Comparison of ENCODE assay signal across 8 cellular contexts in genomic region chr5:154058055-154059038, GRCh38. TPM values are rescaled to one million over a fixed set of nuclear protein-coding genes. Genes with fewer than 3 reads are reported as not detected.
DNase-seq lines count a peak whose midpoint lies in the region; ATAC-seq and TF ChIP-seq lines count a peak whose summit lies in the region.

No MANE protein-coding gene starts in this region.

- WGBS in lower leg skin, 2 donors = 76 to 81% methylated on average over 10 of the region's 10 CpGs

- H3K4me3 ChIP-seq in Loucy (ENCODE audit: low read length, poor library complexity, severe bottlenecking) = peak overlapping the region; percentile 62
- no peak overlapping the region for H3K4me3 ChIP-seq in lower leg skin (ENCODE audit: low read depth, poor library complexity, severe bottlenecking)

- H3K9me3 ChIP-seq in Loucy (ENCODE audit: insufficient read depth, low read depth, low read length) = no peaks in the 10 kb centered on the region

- no peaks in the 10 kb centered on the region for H4K20me1 ChIP-seq in Loucy (ENCODE audit: insufficient read depth, low read length, poor library complexity, severe bottlenecking)

- peak overlapping the region; percentile 76 for H3K4me2 ChIP-seq in Loucy (ENCODE audit: low read depth, low read length, poor library complexity, severe bottlenecking)

- H3K27ac Mint-ChIP-seq in effector memory CD8-positive, alpha-beta T cell = peak overlapping the region; percentile 64 to 92

- no peaks in the 10 kb centered on the region for H3K27me3 ChIP-seq in Loucy (ENCODE audit: insufficient read depth, low read length, poor library complexity, severe bottlenecking)

- no peaks in the 10 kb centered on the region for H3K27me3 Mint-ChIP-seq in effector memory CD8-positive, alpha-beta T cell

- TF ChIP-seq CTCF in Loucy (conservative IDR thresholded peaks at IDR 0.05; ENCODE audit: low read length) (no peak), GM13976 (IDR thresholded peaks at IDR 0.05; ENCODE audit: borderline replicate concordance, control extremely low read depth, extremely low read depth, insufficient read depth, missing control alignments) (no peak), lower leg skin (IDR thresholded peaks at IDR 0.05) (no peak)

- H3K36me3 Mint-ChIP-seq in effector memory CD8-positive, alpha-beta T cell (ENCODE audit: insufficient read depth) = peaks cover 10% of the 10 kb centered on the region

- no peaks in the 10 kb centered on the region for H3K9me2 ChIP-seq in Loucy (replicated peaks; ENCODE audit: low read depth, low read length)

- H3K9ac ChIP-seq in Loucy (ENCODE audit: low read depth, low read length, poor library complexity, severe bottlenecking) = no peak overlapping the region

- DNase-seq in effector memory CD8-positive, alpha-beta T cell = no peak
- DNase-seq in GM13976 (ENCODE audit: low spot score) (no peak), lower leg skin (ENCODE audit: low spot score in 2 of 2) (no peak)
- no peak for DNase-seq in activated effector memory CD4-positive, alpha-beta T cell treated with Interleukin-2 at 50 U/mL for 16 hours
- DNase-seq in stimulated activated naive CD4-positive, alpha-beta T cell treated with Interleukin-2 at 50 U/mL for 16 hours (lab: John Stamatoyannopoulos, UW) = no peak

- peaks cover 22% of the 10 kb centered on the region for H3K4me1 ChIP-seq in Loucy (ENCODE audit: insufficient read depth, low read length, poor library complexity, severe bottlenecking)

- H3K4me1 Mint-ChIP-seq in effector memory CD8-positive, alpha-beta T cell (ENCODE audit: low read depth in 2 of 2) = peaks cover 17 to 25% of the 10 kb centered on the region in 2 donors

- no peaks in the 10 kb centered on the region; the same call in 1 of the 2 replicates for H3K36me3 ChIP-seq in Loucy (ENCODE audit: insufficient read depth, low read length)

- H3F3A ChIP-seq in Loucy (ENCODE audit: low read depth) = no peaks in the 10 kb centered on the region

- peak; percentile 70 for ATAC-seq in GM18505 (IDR thresholded peaks at IDR 0.05; ENCODE audit: unreplicated experiment)
- ATAC-seq in GM21717 (IDR thresholded peaks at IDR 0.05; ENCODE audit: unreplicated experiment) = peak; percentile 70
- ATAC-seq in effector memory CD8-positive, alpha-beta T cell (replicated peaks) = peak; percentile 19

- peak overlapping the region; percentile 46 to 47 for H3K4me3 Mint-ChIP-seq in effector memory CD8-positive, alpha-beta T cell

- intact Hi-C loops in lower leg skin (cut with DNase I; ENCODE audit: low total_unique reads) = no loop called here

- no peak overlapping the region for H2AFZ ChIP-seq in Loucy (ENCODE audit: low read length)

- no peaks in the 10 kb centered on the region for H3K79me2 ChIP-seq in Loucy (ENCODE audit: insufficient read depth, low read length)

- in situ Hi-C loops in GM13976 (cut with MboI; ENCODE audit: low sequenced_read_pairs, unreplicated experiment) = loop anchor here (25.0 kb wide), 1 partner anchor 554 kb away; no protein-coding TSS in a partner anchor

- TF ChIP-seq POLR2A in GM18505 (IDR thresholded peaks at IDR 0.05; ENCODE audit: borderline replicate concordance, extremely low read depth, insufficient read depth, insufficient read length) (no peak), lower leg skin (IDR thresholded peaks at IDR 0.05) (no peak)

- no peaks in the 10 kb centered on the region for H3K9me3 Mint-ChIP-seq in effector memory CD8-positive, alpha-beta T cell

RNA-seq across cellular contexts. Expression of gene MFAP3, which starts 19.6 kb away (rescaled TPM):
- total RNA-seq in lower leg skin = 10 to 100 TPM; 20.2 to 43.3 (median 27.3) TPM

RNA-seq across cellular contexts. Expression of gene FAM114A2, which starts 19.6 kb away (rescaled TPM):
- 10 to 100 TPM in 3 of 4 donors, 1 to 10 TPM in 1; 7.6 to 25.1 (median 15.6) TPM for total RNA-seq in lower leg skin

Comparison
In these comparisons a context has a peak if more than half of its experiments do, and no peak if none do; other contexts are left out.
1. ATAC-seq: peak in every context shown above with its lines; median percentile 70 in GM18505; 70 in GM21717; 19 in effector memory CD8-positive, alpha-beta T cell.